In the genomic region with DNA sequence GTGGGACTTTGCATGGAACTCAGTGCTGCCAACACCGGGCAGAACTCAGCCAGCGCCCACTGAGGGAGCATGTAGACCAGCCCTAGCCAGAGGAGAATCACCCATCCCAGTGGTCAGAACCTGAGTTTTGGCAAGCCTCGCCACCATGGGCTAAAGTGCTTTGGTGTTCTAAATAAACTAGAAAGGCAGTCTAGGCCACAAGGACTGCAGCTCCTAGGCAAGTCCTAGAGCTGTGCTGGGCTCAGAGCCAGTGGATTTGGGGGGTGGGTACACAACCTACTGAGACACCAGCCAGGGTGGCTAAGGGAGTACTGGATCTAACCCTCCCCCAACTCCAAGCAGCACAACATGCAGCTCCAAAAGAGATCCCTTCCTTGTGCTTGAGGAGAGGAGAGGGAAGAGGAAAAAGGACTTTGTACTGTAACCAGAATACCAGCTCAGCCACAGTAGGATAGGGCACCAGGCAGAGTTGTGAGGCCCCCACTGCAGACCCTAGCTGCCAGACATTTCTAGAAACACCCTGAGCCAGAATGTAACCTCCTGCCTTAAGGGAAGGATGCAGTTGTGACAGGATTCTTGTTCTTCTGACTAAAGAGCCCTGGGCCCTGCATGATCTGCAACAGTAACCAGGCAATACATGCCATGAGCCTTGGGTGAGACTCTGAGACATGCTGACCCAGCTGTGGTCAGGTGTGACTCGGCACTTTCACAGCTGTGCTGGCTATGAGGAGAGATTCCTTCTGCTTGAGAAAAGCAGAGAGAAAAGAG, we compare ENCODE assay signal across 1 cellular context.
TF ChIP-seq lines count a peak whose summit lies in the region.

No MANE protein-coding gene starts in this region.

TF ChIP-seq in K562, 482 proteins besides CTCF, POLR2A, EP300 and RAD21 (continued from another document and continues in another):
- TF ChIP-seq KAT7 (CRISPR knock-in tag; IDR thresholded peaks at IDR 0.05; ENCODE audit: borderline replicate concordance): no peak
- no peak for TF ChIP-seq ZNF232 (CRISPR knock-in tag; IDR thresholded peaks at IDR 0.05)
- no peak for TF ChIP-seq ETV6 (IDR thresholded peaks at IDR 0.05; ENCODE audit: borderline replicate concordance in 1 of 2, low read depth in 2 of 2, low read length in 1 of 2)
- TF ChIP-seq ETV6 (CRISPR knock-in tag; IDR thresholded peaks at IDR 0.05; ENCODE audit: borderline replicate concordance): no peak
- TF ChIP-seq, protein P1, sequence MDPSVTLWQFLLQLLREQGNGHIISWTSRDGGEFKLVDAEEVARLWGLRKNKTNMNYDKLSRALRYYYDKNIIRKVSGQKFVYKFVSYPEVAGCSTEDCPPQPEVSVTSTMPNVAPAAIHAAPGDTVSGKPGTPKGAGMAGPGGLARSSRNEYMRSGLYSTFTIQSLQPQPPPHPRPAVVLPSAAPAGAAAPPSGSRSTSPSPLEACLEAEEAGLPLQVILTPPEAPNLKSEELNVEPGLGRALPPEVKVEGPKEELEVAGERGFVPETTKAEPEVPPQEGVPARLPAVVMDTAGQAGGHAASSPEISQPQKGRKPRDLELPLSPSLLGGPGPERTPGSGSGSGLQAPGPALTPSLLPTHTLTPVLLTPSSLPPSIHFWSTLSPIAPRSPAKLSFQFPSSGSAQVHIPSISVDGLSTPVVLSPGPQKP (CRISPR knock-in tag; IDR thresholded peaks at IDR 0.05): no peak
- TF ChIP-seq TBL1XR1 (IDR thresholded peaks at IDR 0.05; ENCODE audit: low read length in 2 of 2): no peak
- TF ChIP-seq RBM22 (IDR thresholded peaks at IDR 0.05; ENCODE audit: low read depth, low read length, poor library complexity, severe bottlenecking): no peak
- no peak for TF ChIP-seq SNIP1 (IDR thresholded peaks at IDR 0.05; ENCODE audit: low read depth)
- TF ChIP-seq ZNF316 (IDR thresholded peaks at IDR 0.05): peak; percentile 87
- TF ChIP-seq, protein P2, sequence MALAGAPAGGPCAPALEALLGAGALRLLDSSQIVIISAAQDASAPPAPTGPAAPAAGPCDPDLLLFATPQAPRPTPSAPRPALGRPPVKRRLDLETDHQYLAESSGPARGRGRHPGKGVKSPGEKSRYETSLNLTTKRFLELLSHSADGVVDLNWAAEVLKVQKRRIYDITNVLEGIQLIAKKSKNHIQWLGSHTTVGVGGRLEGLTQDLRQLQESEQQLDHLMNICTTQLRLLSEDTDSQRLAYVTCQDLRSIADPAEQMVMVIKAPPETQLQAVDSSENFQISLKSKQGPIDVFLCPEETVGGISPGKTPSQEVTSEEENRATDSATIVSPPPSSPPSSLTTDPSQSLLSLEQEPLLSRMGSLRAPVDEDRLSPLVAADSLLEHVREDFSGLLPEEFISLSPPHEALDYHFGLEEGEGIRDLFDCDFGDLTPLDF (CRISPR knock-in tag; IDR thresholded peaks at IDR 0.05): no peak
- TF ChIP-seq, protein P3, sequence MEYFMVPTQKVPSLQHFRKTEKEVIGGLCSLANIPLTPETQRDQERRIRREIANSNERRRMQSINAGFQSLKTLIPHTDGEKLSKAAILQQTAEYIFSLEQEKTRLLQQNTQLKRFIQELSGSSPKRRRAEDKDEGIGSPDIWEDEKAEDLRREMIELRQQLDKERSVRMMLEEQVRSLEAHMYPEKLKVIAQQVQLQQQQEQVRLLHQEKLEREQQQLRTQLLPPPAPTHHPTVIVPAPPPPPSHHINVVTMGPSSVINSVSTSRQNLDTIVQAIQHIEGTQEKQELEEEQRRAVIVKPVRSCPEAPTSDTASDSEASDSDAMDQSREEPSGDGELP (CRISPR knock-in tag; IDR thresholded peaks at IDR 0.05; ENCODE audit: borderline replicate concordance): peak; percentile 86
- TF ChIP-seq BACH1 (tag; IDR thresholded peaks at IDR 0.05): peak; percentile 84; the same call in 1 of the 2 replicates
- TF ChIP-seq TEAD4 (IDR thresholded peaks at IDR 0.05; ENCODE audit: low read length): no peak
- no peak for TF ChIP-seq TEAD4 (CRISPR knock-in tag; IDR thresholded peaks at IDR 0.05; ENCODE audit: borderline replicate concordance)
- TF ChIP-seq SRSF9 (IDR thresholded peaks at IDR 0.05; ENCODE audit: borderline replicate concordance, low read depth, low read length): no peak
- TF ChIP-seq, protein P4, sequence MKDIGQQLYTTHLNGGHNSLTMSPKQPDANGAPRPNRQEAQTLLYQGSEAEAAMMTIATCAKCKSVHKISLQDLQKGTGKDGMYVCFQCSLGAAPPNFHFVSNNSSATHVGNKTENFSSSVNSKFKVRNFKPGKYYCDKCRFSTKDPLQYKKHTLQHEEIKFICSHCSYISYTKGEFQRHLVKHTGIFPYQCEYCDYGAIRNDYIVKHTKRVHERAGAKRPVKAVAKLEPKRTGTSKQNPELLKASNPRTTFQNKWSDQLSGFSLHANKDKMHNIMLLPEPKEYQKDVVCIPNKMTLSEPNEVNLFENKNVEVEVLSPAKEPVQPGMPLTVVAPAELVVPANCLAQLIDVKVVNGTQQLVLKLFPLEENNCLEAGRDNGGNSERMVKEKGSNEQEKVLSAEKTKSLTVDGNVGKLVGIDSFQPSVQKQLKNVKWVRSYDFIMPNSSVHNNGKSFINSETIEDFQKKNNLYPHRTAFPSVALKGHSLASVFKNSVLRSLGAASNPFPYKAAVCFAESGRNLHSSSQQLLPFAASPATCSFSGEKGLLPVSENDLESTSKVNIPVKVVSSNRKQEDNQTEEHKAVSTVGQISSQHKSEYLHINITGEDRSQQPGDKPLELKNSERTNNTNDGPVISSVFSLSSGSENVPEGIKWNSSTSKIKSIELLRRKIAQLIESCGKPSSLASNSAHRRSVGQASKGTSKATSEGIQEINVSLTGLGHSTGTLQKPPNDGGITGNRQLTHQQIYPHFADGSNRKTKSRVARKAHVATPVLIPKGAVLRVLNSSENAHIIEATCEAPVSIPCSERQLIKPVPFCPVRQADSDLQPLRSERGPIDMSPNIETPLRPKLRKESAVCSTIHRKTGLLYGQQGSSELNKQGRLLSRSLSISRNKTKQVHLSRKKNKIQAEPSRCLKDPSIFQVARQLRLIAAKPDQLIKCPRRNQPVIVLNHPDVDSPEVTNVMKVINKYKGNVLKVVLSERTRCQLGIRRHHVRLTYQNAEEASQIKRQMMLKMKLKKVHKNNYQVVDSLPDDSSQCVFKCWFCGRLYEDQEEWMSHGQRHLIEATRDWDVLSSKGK (CRISPR knock-in tag; IDR thresholded peaks at IDR 0.05): no peak
- TF ChIP-seq, protein P5, sequence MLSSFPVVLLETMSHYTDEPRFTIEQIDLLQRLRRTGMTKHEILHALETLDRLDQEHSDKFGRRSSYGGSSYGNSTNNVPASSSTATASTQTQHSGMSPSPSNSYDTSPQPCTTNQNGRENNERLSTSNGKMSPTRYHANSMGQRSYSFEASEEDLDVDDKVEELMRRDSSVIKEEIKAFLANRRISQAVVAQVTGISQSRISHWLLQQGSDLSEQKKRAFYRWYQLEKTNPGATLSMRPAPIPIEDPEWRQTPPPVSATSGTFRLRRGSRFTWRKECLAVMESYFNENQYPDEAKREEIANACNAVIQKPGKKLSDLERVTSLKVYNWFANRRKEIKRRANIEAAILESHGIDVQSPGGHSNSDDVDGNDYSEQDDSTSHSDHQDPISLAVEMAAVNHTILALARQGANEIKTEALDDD (IDR thresholded peaks at IDR 0.05): no peak
- TF ChIP-seq RBM17 (IDR thresholded peaks at IDR 0.05; ENCODE audit: borderline replicate concordance, low read depth, low read length): no peak
- TF ChIP-seq MAFF (IDR thresholded peaks at IDR 0.05; ENCODE audit: low read length): peak; percentile 65; the same call in 1 of the 2 replicates
- TF ChIP-seq ZNF134 (CRISPR knock-in tag; conservative IDR thresholded peaks at IDR 0.05): no peak
- TF ChIP-seq NFE2L1 (tag; IDR thresholded peaks at IDR 0.05; ENCODE audit: borderline replicate concordance, low read depth): peak; percentile 53; the same call in 1 of the 2 replicates
- TF ChIP-seq PHB (CRISPR knock-in tag; IDR thresholded peaks at IDR 0.05): no peak
- TF ChIP-seq GATAD2B (IDR thresholded peaks at IDR 0.05; ENCODE audit: borderline replicate concordance): no peak
- TF ChIP-seq C11orf30 (IDR thresholded peaks at IDR 0.05; ENCODE audit: low read depth): peak; percentile 87
- TF ChIP-seq FOSL1 (tag; conservative IDR thresholded peaks at IDR 0.05): no peak
- no peak for TF ChIP-seq ZKSCAN3 (CRISPR knock-in tag; IDR thresholded peaks at IDR 0.05)
- TF ChIP-seq ZNF583 (CRISPR knock-in tag; IDR thresholded peaks at IDR 0.05): no peak
- TF ChIP-seq, protein P6, sequence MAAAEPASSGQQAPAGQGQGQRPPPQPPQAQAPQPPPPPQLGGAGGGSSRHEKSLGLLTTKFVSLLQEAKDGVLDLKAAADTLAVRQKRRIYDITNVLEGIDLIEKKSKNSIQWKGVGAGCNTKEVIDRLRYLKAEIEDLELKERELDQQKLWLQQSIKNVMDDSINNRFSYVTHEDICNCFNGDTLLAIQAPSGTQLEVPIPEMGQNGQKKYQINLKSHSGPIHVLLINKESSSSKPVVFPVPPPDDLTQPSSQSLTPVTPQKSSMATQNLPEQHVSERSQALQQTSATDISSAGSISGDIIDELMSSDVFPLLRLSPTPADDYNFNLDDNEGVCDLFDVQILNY (CRISPR knock-in tag; IDR thresholded peaks at IDR 0.05): no peak
- TF ChIP-seq ZBED1 (IDR thresholded peaks at IDR 0.05): no peak
- TF ChIP-seq KLF16 (IDR thresholded peaks at IDR 0.05): no peak
- TF ChIP-seq CCAR2 (IDR thresholded peaks at IDR 0.05; ENCODE audit: low read depth, low read length): no peak
- TF ChIP-seq, protein P7, sequence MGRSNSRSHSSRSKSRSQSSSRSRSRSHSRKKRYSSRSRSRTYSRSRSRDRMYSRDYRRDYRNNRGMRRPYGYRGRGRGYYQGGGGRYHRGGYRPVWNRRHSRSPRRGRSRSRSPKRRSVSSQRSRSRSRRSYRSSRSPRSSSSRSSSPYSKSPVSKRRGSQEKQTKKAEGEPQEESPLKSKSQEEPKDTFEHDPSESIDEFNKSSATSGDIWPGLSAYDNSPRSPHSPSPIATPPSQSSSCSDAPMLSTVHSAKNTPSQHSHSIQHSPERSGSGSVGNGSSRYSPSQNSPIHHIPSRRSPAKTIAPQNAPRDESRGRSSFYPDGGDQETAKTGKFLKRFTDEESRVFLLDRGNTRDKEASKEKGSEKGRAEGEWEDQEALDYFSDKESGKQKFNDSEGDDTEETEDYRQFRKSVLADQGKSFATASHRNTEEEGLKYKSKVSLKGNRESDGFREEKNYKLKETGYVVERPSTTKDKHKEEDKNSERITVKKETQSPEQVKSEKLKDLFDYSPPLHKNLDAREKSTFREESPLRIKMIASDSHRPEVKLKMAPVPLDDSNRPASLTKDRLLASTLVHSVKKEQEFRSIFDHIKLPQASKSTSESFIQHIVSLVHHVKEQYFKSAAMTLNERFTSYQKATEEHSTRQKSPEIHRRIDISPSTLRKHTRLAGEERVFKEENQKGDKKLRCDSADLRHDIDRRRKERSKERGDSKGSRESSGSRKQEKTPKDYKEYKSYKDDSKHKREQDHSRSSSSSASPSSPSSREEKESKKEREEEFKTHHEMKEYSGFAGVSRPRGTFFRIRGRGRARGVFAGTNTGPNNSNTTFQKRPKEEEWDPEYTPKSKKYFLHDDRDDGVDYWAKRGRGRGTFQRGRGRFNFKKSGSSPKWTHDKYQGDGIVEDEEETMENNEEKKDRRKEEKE (IDR thresholded peaks at IDR 0.05; ENCODE audit: borderline replicate concordance in 1 of 2, control insufficient read depth in 1 of 2, low read depth in 2 of 2, low read length in 1 of 2): no peak
- TF ChIP-seq, protein P8, sequence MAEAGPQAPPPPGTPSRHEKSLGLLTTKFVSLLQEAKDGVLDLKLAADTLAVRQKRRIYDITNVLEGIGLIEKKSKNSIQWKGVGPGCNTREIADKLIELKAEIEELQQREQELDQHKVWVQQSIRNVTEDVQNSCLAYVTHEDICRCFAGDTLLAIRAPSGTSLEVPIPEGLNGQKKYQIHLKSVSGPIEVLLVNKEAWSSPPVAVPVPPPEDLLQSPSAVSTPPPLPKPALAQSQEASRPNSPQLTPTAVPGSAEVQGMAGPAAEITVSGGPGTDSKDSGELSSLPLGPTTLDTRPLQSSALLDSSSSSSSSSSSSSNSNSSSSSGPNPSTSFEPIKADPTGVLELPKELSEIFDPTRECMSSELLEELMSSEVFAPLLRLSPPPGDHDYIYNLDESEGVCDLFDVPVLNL (CRISPR knock-in tag; IDR thresholded peaks at IDR 0.05; ENCODE audit: low read depth): no peak
- no peak for TF ChIP-seq ZNF780A (CRISPR knock-in tag; IDR thresholded peaks at IDR 0.05)
- TF ChIP-seq U2AF1 (optimal IDR thresholded peaks at IDR 0.05; ENCODE audit: low read depth, low read length): no peak
- TF ChIP-seq MAFG (tag; conservative IDR thresholded peaks at IDR 0.05): peak; percentile 86
- TF ChIP-seq MAFK (IDR thresholded peaks at IDR 0.05; ENCODE audit: low read length): peak; percentile 81
- TF ChIP-seq JUND (IDR thresholded peaks at IDR 0.05; ENCODE audit: borderline replicate concordance, low read depth, low read length): no peak
- no peak for TF ChIP-seq JUND (tag; IDR thresholded peaks at IDR 0.05; ENCODE audit: borderline replicate concordance, low read depth, low read length)
- no peak for TF ChIP-seq NEUROD1 (IDR thresholded peaks at IDR 0.05; ENCODE audit: borderline replicate concordance, low read depth, low read length, partially characterized antibody)
- TF ChIP-seq, protein P9, sequence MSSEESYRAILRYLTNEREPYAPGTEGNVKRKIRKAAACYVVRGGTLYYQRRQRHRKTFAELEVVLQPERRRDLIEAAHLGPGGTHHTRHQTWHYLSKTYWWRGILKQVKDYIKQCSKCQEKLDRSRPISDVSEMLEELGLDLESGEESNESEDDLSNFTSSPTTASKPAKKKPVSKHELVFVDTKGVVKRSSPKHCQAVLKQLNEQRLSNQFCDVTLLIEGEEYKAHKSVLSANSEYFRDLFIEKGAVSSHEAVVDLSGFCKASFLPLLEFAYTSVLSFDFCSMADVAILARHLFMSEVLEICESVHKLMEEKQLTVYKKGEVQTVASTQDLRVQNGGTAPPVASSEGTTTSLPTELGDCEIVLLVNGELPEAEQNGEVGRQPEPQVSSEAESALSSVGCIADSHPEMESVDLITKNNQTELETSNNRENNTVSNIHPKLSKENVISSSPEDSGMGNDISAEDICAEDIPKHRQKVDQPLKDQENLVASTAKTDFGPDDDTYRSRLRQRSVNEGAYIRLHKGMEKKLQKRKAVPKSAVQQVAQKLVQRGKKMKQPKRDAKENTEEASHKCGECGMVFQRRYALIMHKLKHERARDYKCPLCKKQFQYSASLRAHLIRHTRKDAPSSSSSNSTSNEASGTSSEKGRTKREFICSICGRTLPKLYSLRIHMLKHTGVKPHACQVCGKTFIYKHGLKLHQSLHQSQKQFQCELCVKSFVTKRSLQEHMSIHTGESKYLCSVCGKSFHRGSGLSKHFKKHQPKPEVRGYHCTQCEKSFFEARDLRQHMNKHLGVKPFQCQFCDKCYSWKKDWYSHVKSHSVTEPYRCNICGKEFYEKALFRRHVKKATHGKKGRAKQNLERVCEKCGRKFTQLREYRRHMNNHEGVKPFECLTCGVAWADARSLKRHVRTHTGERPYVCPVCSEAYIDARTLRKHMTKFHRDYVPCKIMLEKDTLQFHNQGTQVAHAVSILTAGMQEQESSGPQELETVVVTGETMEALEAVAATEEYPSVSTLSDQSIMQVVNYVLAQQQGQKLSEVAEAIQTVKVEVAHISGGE (CRISPR knock-in tag; IDR thresholded peaks at IDR 0.05): no peak
- TF ChIP-seq ZNF445 (CRISPR knock-in tag; IDR thresholded peaks at IDR 0.05; ENCODE audit: low read depth): no peak
- no peak for TF ChIP-seq DMBX1 (CRISPR knock-in tag; IDR thresholded peaks at IDR 0.05; ENCODE audit: borderline replicate concordance)
- no peak for TF ChIP-seq ZNF584 (CRISPR knock-in tag; IDR thresholded peaks at IDR 0.05; ENCODE audit: low read depth)
- no peak for TF ChIP-seq KHSRP (IDR thresholded peaks at IDR 0.05)
- no peak for TF ChIP-seq OTX1 (CRISPR knock-in tag; IDR thresholded peaks at IDR 0.05)
- no peak for TF ChIP-seq SMC3 (conservative IDR thresholded peaks at IDR 0.05; ENCODE audit: insufficient read depth, low read depth, low read length)
- TF ChIP-seq THRAP3 (IDR thresholded peaks at IDR 0.05; ENCODE audit: borderline replicate concordance): no peak
